In the genomic region with DNA sequence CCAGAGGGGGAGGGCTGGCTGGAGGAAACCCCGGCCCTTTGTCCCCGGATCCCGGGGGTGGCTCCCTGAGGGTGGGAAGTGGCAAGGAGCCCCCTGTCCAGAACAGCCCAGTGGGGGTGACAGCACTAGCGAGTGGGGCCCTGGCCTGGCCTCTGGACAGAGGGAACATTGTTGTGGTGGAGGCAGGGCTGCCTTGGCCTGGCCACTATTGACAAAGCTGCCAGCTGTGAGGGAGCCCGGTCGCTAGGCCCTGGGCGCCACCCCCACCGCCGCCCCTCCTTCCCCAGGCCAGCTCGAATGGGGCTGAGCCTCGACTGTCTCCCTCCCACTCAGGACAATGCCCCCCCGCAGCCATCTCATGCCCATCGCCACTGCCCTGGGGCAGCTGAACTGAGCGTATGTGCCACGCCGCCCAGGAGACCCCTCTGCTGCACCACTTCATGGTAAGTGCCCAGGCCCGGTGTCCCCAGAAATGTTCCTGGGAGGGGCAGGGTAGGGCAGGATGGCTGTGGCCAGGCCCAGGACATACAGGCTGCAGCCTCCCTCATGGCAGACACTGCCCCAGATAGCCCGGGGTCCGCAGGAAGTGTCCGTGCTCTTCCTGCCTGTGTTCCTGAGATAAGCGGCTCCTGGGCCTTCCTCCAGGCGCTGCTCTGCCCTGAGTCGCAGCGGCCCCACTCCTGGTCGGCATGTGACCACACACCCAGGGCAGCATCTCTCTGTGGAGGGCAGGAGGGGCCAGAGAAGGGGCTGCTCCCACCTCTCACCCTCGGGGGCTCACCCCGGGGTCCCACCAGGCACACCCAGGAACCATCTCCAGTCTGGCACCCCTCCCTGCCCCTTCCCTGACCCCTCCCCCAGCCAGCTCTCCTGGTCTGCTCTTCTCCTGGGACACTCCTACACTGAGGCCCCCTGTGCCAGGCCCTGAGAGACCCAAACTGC, we compare ENCODE assay signal across 9 cellular contexts. TPM values are rescaled to one million over a fixed set of nuclear protein-coding genes. Genes with fewer than 3 reads are reported as not detected.
A peak's percentile ranks its signal among the peaks of the same experiment; 100 is the strongest.
DNase-seq lines count a peak whose midpoint lies in the region; ATAC-seq, FAIRE-seq and TF ChIP-seq lines count a peak whose summit lies in the region.
"Had no signal": no experiment of that assay in that cellular context is flagged by ENCODE, and none has a peak within 500 bp of the region (broad histone marks: within the 10 kb centered on the region; RNA-seq: fewer than 3 reads in every experiment).

No MANE protein-coding gene starts in this region.

- no peak for TF ChIP-seq EP300 in esophagus muscularis mucosa (IDR thresholded peaks at IDR 0.05)

- DNase-seq in COLO668 (lab: John Stamatoyannopoulos, UW; ENCODE audit: unreplicated experiment) (peak; percentile 53), RPMI7951 (ENCODE audit: low read depth) (peak; percentile 45), esophagus muscularis mucosa (ENCODE audit: extremely low spot score) (no peak), pancreas (peak in 5 of 6 donors; percentile 19 to 78 (median 46)), thyroid gland (no peak), HCEC 1CT (no peak)
- DNase-seq: Karpas-422 had no signal

- ATAC-seq in pancreas (peak; percentile 19 to 60 (median 50)), GM19397 (IDR thresholded peaks at IDR 0.05; ENCODE audit: unreplicated experiment) (no peak), HG03095 (IDR thresholded peaks at IDR 0.05; ENCODE audit: unreplicated experiment) (no peak)

- intact Hi-C loops in esophagus muscularis mucosa (cut with DNase I): loop anchor here (2.0 kb wide), 1 partner anchor 187 kb away; no protein-coding TSS in a partner anchor
- intact Hi-C loops in pancreas (cut with DNase I): loop anchor here in 2 of 3 donors (5.0 to 10.0 kb wide), 2 partner anchors 187 to 189 kb away; no protein-coding TSS in a partner anchor
- intact Hi-C loops in thyroid gland (cut with DNase I): loop anchor here (5.0 kb wide), 1 partner anchor 187 kb away; no protein-coding TSS in a partner anchor

- H3K27me3 ChIP-seq in esophagus muscularis mucosa (no peaks in the 10 kb centered on the region), pancreas (peaks cover 0 to 3% (median 0%) of the 10 kb centered on the region in 4 donors), thyroid gland (no peaks in the 10 kb centered on the region)

- TF ChIP-seq CTCF in esophagus muscularis mucosa (IDR thresholded peaks at IDR 0.05): no peak
- no peak for TF ChIP-seq CTCF in pancreas (IDR thresholded peaks at IDR 0.05)
- TF ChIP-seq CTCF in thyroid gland (IDR thresholded peaks at IDR 0.05): no peak

- TF ChIP-seq POLR2A in esophagus muscularis mucosa (IDR thresholded peaks at IDR 0.05; ENCODE audit: low read depth): no peak
- TF ChIP-seq POLR2A in thyroid gland (IDR thresholded peaks at IDR 0.05): no peak

- H3K27ac ChIP-seq in esophagus muscularis mucosa (replicated peaks in 1 of 4): peak overlapping the region; percentile 70 to 79 (median 76)
- peak overlapping the region in 3 of 4 donors; percentile 34 to 53 (median 37) for H3K27ac ChIP-seq in pancreas
- no peak overlapping the region for H3K27ac ChIP-seq in thyroid gland

- H3K9me3 ChIP-seq in esophagus muscularis mucosa (no peaks in the 10 kb centered on the region), pancreas (no peaks in the 10 kb centered on the region), thyroid gland (no peaks in the 10 kb centered on the region)

- 62% methylated on average over 20 of the region's 27 CpGs for WGBS in esophagus muscularis mucosa
- 57 to 63% methylated on average over 26 to 27 of the region's 27 CpGs for WGBS in pancreas, 2 donors
- 63 to 80% methylated on average over 3 of the region's 27 CpGs for WGBS in thyroid gland, 2 donors

- H3K4me3 ChIP-seq in esophagus muscularis mucosa (peak overlapping the region; percentile 43 to 56 (median 49)), pancreas (no peak overlapping the region), thyroid gland (replicated peaks in 1 of 3) (no peak overlapping the region)

- H3K4me1 ChIP-seq in esophagus muscularis mucosa (peaks cover 19 to 40% (median 36%) of the 10 kb centered on the region in 4 donors), pancreas (no peaks in the 10 kb centered on the region), thyroid gland (no peaks in the 10 kb centered on the region)

- FAIRE-seq in pancreas (lab: Jason Lieb, UNC): no peak

- H3K36me3 ChIP-seq in esophagus muscularis mucosa (peaks cover 0 to 12% (median 3%) of the 10 kb centered on the region in 4 donors), pancreas (no peaks in the 10 kb centered on the region), thyroid gland (no peaks in the 10 kb centered on the region)

RNA-seq across cellular contexts. Expression of gene PLXNB3, which starts 1.4 kb away (rescaled TPM):
- 2.0 and 3.8 TPM in 2 replicates for total RNA-seq in RPMI7951 (2014; rRNA removed; shearing (Covaris generic))
- total RNA-seq in esophagus muscularis mucosa (10 to 100 TPM in 3 of 4 donors, 1 to 10 TPM in 1; 6.1 to 21.9 (median 17.6) TPM), pancreas (1 to 10 TPM; 4.0 to 9.0 (median 5.2) TPM), thyroid gland (1 to 10 TPM in 3 of 4 donors, under 1 TPM in 1; 0.67 to 2.0 (median 1.1) TPM)
- 10 to 100 TPM; 22.9 to 28.6 TPM for polyA plus RNA-seq in pancreas

RNA-seq across cellular contexts. Expression of gene SRPK3, which starts 15.4 kb away (rescaled TPM):
- total RNA-seq in RPMI7951 (2014; rRNA removed; shearing (Covaris generic)): 0.12 and 1.1 TPM in 2 replicates
- 1 to 10 TPM in 2 of 4 donors, under 1 TPM in 2; 0.52 to 2.2 (median 1.1) TPM for total RNA-seq in esophagus muscularis mucosa
- under 1 TPM in 5 of 6 donors, not detected in 1; 0.12 to 0.38 (median 0.20) TPM for total RNA-seq in pancreas
- polyA plus RNA-seq in pancreas: 1 to 10 TPM; 1.0 to 1.5 TPM
- total RNA-seq in thyroid gland: under 1 TPM in 1 of 4 donors, not detected in 3; 0.22 TPM

RNA-seq across cellular contexts. Expression of gene IDH3G, which starts 28.8 kb away (rescaled TPM):
- 67.7 and 69.4 TPM in 2 replicates for total RNA-seq in RPMI7951 (2014; rRNA removed; shearing (Covaris generic))
- total RNA-seq in esophagus muscularis mucosa (10 to 100 TPM; 52.3 to 76.3 (median 70.3) TPM), pancreas (10 to 100 TPM; 15.8 to 29.9 (median 23.0) TPM), thyroid gland (100 to 1,000 TPM in 3 of 4 donors, 10 to 100 TPM in 1; 77.7 to 148 (median 115) TPM)
- polyA plus RNA-seq in pancreas: 10 to 100 TPM; 47.2 to 48.4 TPM

RNA-seq across cellular contexts. Expression of gene SSR4, which starts 29.1 kb away (rescaled TPM):
- total RNA-seq in RPMI7951 (2014; rRNA removed; shearing (Covaris generic)): 203 and 247 TPM in 2 replicates
- total RNA-seq in esophagus muscularis mucosa (100 to 1,000 TPM; 100 to 115 (median 109) TPM), pancreas (100 to 1,000 TPM; 368 to 471 (median 392) TPM), thyroid gland (100 to 1,000 TPM; 177 to 359 (median 279) TPM)
- 100 to 1,000 TPM; 749 to 925 TPM for polyA plus RNA-seq in pancreas

RNA-seq across cellular contexts. Expression of gene ABCD1, which starts 40.8 kb away (rescaled TPM):
- 7.0 and 9.8 TPM in 2 replicates for total RNA-seq in RPMI7951 (2014; rRNA removed; shearing (Covaris generic))
- total RNA-seq in esophagus muscularis mucosa (10 to 100 TPM; 18.4 to 36.2 (median 25.1) TPM), pancreas (10 to 100 TPM in 3 of 6 donors, 1 to 10 TPM in 3; 5.8 to 13.2 (median 9.8) TPM), thyroid gland (10 to 100 TPM in 1 of 4 donors, 1 to 10 TPM in 3; 7.0 to 11.8 (median 8.9) TPM)
- 10 to 100 TPM in 1 of 2 donors, 1 to 10 TPM in 1; 6.7 to 11.9 TPM for polyA plus RNA-seq in pancreas

Comparison
In these comparisons a context has a peak if more than half of its experiments do, and no peak if none do; other contexts are left out.
1. DNase-seq: peak in COLO668 (single experiment), RPMI7951 (single experiment) and pancreas (5 of 6); none in esophagus muscularis mucosa (single experiment), thyroid gland (0 of 2) and HCEC 1CT (single experiment).
2. H3K27ac ChIP-seq: peak in esophagus muscularis mucosa (4 of 4) and pancreas (3 of 4); none in thyroid gland (0 of 3).
3. H3K4me3 ChIP-seq: peak in esophagus muscularis mucosa (4 of 4); none in pancreas (0 of 4) and thyroid gland (0 of 3).
4. ATAC-seq: peak in pancreas (4 of 4); none in GM19397 (single experiment) and HG03095 (single experiment).